In the genomic region with DNA sequence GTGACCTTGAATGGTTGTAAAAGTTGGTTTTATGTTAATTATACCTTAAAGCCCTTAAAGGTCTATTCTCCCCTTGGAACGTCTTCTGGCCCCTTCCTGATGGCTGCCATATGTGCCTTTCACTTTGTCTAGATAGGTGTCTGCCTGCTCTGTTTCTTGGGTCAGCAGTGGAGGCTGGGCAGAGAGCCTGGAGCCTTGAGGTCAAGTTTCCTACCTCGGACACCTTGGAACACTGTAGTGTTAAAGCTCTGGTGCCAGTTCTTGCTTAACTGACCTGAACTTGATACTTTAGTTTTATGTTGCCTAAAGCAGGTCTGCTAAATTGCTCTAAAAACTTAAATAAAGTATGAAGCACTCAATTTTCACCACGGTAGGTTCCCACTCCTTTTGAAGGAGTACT, we compare ENCODE assay signal across 13 cellular contexts.
DNase-seq lines count a peak whose midpoint lies in the region; ATAC-seq and TF ChIP-seq lines count a peak whose summit lies in the region.
"Had no signal": no experiment of that assay in that cellular context is flagged by ENCODE, and none has a peak within 500 bp of the region (broad histone marks: within the 10 kb centered on the region; RNA-seq: fewer than 3 reads in every experiment).

No MANE protein-coding gene starts in this region.

- no peaks in the 10 kb centered on the region for H3K79me2 ChIP-seq in Loucy (ENCODE audit: insufficient read depth, low read length)

- H3K9me3 Mint-ChIP-seq in effector memory CD8-positive, alpha-beta T cell: peaks cover 0 to 8% of the 10 kb centered on the region in 2 donors

- H3K9ac ChIP-seq in Loucy (ENCODE audit: low read depth, low read length, poor library complexity, severe bottlenecking): peak overlapping the region; percentile 17

- peaks cover 60% of the 10 kb centered on the region for H3K4me1 ChIP-seq in Loucy (ENCODE audit: insufficient read depth, low read length, poor library complexity, severe bottlenecking)
- H3K4me1 ChIP-seq in psoas muscle: peaks cover 34% of the 10 kb centered on the region

- no peaks in the 10 kb centered on the region for H3K9me2 ChIP-seq in Loucy (replicated peaks; ENCODE audit: low read depth, low read length)

- peak overlapping the region; percentile 94 to 96 for H3K27ac Mint-ChIP-seq in effector memory CD8-positive, alpha-beta T cell

- H3K4me2 ChIP-seq in Loucy (ENCODE audit: low read depth, low read length, poor library complexity, severe bottlenecking): no peak overlapping the region

- intact Hi-C loops in psoas muscle (cut with DNase I): no loop called here

- peaks cover 38 to 56% of the 10 kb centered on the region in 2 donors for H3K4me1 Mint-ChIP-seq in effector memory CD8-positive, alpha-beta T cell (ENCODE audit: low read depth in 2 of 2)

- DNase-seq in NCI-H2196 (lab: John Stamatoyannopoulos, UW; ENCODE audit: unreplicated experiment) (peak; percentile 19), NCI-H2196 treated with DMSO at 0.1 percent for 48 hours (lab: John Stamatoyannopoulos, UW; ENCODE audit: unreplicated experiment) (no peak), psoas muscle (no peak), DMS53 (lab: John Stamatoyannopoulos, UW) (no peak), HPDE6-E6E7 (ENCODE audit: extremely low spot score) (no peak)
- DNase-seq in effector memory CD8-positive, alpha-beta T cell: no peak
- DNase-seq: 8988T, aorta had no signal

- WGBS in psoas muscle, 3 donors: 25 to 29% (median 27%) methylated on average over 3 of the region's 3 CpGs

- no peak overlapping the region for H2AFZ ChIP-seq in Loucy (ENCODE audit: low read length)

- TF ChIP-seq CTCF in Loucy (conservative IDR thresholded peaks at IDR 0.05; ENCODE audit: low read length) (no peak), psoas muscle (IDR thresholded peaks at IDR 0.05) (no peak)

- no peaks in the 10 kb centered on the region for H4K20me1 ChIP-seq in Loucy (ENCODE audit: insufficient read depth, low read length, poor library complexity, severe bottlenecking)

- no peaks in the 10 kb centered on the region for H3K27me3 ChIP-seq in Loucy (ENCODE audit: insufficient read depth, low read length, poor library complexity, severe bottlenecking)
- H3K27me3 ChIP-seq in psoas muscle (ENCODE audit: insufficient read depth in 3 of 3, low read length in 2 of 3): no peaks in the 10 kb centered on the region

- peaks cover 46% of the 10 kb centered on the region for H3K36me3 Mint-ChIP-seq in effector memory CD8-positive, alpha-beta T cell (ENCODE audit: insufficient read depth)

- H3K4me3 ChIP-seq in Loucy (ENCODE audit: low read length, poor library complexity, severe bottlenecking): no peak overlapping the region
- no peak overlapping the region for H3K4me3 ChIP-seq in psoas muscle
- H3K4me3 ChIP-seq: coronary artery had no signal

- peak overlapping the region; percentile 53 to 68 for H3K4me3 Mint-ChIP-seq in effector memory CD8-positive, alpha-beta T cell

- H3K27me3 Mint-ChIP-seq in effector memory CD8-positive, alpha-beta T cell: no peaks in the 10 kb centered on the region

- H3K36me3 ChIP-seq in Loucy (ENCODE audit: insufficient read depth, low read length) (no peaks in the 10 kb centered on the region), psoas muscle (ENCODE audit: insufficient read depth in 1 of 2, low read depth in 1 of 2) (peaks cover 0 to 2% of the 10 kb centered on the region in 2 donors)

- no peak for ATAC-seq in effector memory CD8-positive, alpha-beta T cell (replicated peaks)
- peak; percentile 49 to 85 (median 75) for ATAC-seq in psoas muscle
- no peak for ATAC-seq in GM19023 (IDR thresholded peaks at IDR 0.05; ENCODE audit: unreplicated experiment)
- ATAC-seq: HCT116 had no signal

- peak overlapping the region; percentile 54 for H3K27ac ChIP-seq in psoas muscle
- H3K27ac ChIP-seq: C4-2B, coronary artery had no signal

- H3K9me3 ChIP-seq in Loucy (ENCODE audit: insufficient read depth, low read depth, low read length) (no peaks in the 10 kb centered on the region), psoas muscle (no peaks in the 10 kb centered on the region)

- peaks cover 9% of the 10 kb centered on the region for H3F3A ChIP-seq in Loucy (ENCODE audit: low read depth)

Comparison
In these comparisons a context has a peak if more than half of its experiments do, and no peak if none do; other contexts are left out.
1. ATAC-seq: peak in psoas muscle (4 of 4); none in effector memory CD8-positive, alpha-beta T cell (single experiment) and GM19023 (single experiment).